Comparison of ENCODE assay signal across 27 cellular contexts in the genomic region with DNA sequence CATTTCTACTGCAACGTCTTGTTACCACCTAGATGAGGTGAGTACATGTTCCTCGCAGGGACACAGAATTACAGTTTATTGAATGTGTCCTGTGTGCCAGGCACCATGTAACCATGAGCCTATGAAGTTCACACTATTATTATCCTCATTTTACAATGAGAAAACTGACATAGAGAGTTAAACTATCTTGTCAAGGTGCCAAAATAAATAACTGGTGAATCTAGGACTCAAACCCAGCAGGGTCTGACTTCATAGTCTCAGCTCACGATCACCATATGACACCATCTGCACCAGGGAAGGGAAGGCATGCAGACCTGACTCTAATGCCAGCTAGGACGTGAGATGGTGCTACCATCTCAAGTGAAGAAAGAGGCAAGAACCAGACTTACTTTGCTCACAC. TPM values are rescaled to one million over a fixed set of nuclear protein-coding genes. Genes with fewer than 3 reads are reported as not detected.
"Had no signal": no experiment of that assay in that cellular context is flagged by ENCODE, and none has a peak within 500 bp of the region (broad histone marks: within the 10 kb centered on the region; RNA-seq: fewer than 3 reads in every experiment).

No MANE protein-coding gene starts in this region.

- H3K36me3 Mint-ChIP-seq: activated CD4-positive, alpha-beta memory T cell treated with anti-CD3 and anti-CD28 coated beads for 36 hours; activated naive CD4-positive, alpha-beta T cell treated with anti-CD3 and anti-CD28 coated beads, Interleukin-2, amount 50 U/mL, for 72 hours had no signal

- H3K4me3 Mint-ChIP-seq: activated CD4-positive, alpha-beta memory T cell treated with anti-CD3 and anti-CD28 coated beads for 36 hours; activated CD4-positive, alpha-beta T cell treated with anti-CD3 and anti-CD28 coated beads, Interleukin-2, amount 10 ng/mL, durations not matched to agents 7 days and 5 days; activated naive CD8-positive, alpha-beta T cell treated with anti-CD3 and anti-CD28 coated beads, Interleukin-2, amount 50 U/mL, for 24 hours; activated T-cell treated with anti-CD3 and anti-CD28 coated beads, Interleukin-2, amount 50 U/mL, for 4 hours; T-helper 17 cell had no signal

- FAIRE-seq: bronchial epithelial cell had no signal

- H3K27ac ChIP-seq: ascending aorta, body of pancreas, KMS-11 had no signal

- H3K36me3 ChIP-seq: ascending aorta had no signal

- H3K4me1 ChIP-seq: ascending aorta, body of pancreas had no signal

- H3K9me3 ChIP-seq: ascending aorta, body of pancreas had no signal

- H3K4me3 ChIP-seq: ascending aorta, body of pancreas had no signal

- H3K27ac Mint-ChIP-seq: activated CD4-positive, alpha-beta memory T cell treated with anti-CD3 and anti-CD28 coated beads for 36 hours; activated CD4-positive, alpha-beta T cell treated with anti-CD3 and anti-CD28 coated beads, Interleukin-2, amount 10 ng/mL, durations not matched to agents 7 days and 5 days; activated naive CD4-positive, alpha-beta T cell treated with anti-CD3 and anti-CD28 coated beads, Interleukin-2, amount 50 U/mL, for 72 hours; activated naive CD8-positive, alpha-beta T cell treated with anti-CD3 and anti-CD28 coated beads, Interleukin-2, amount 50 U/mL, for 24 hours; T-helper 17 cell had no signal

- DNase-seq: activated CD4-positive, alpha-beta memory T cell treated with anti-CD3 and anti-CD28 coated beads for 36 hours; activated CD4-positive, alpha-beta T cell treated with anti-CD3 and anti-CD28 coated beads, Interleukin-2, amount 10 ng/mL, durations not matched to agents 7 days and 5 days; activated CD4-positive, CD25-positive, alpha-beta regulatory T cell; activated CD8-positive, alpha-beta memory T cell treated with anti-CD3 and anti-CD28 coated beads for 24 hours; activated effector memory CD4-positive, alpha-beta T cell treated with anti-CD3 and anti-CD28 coated beads, Interleukin-2, amount 50 U/mL, for 16 hours; activated naive CD4-positive, alpha-beta T cell treated with Interleukin-2 at 50 U/mL for 16 hours; activated naive CD8-positive, alpha-beta T cell treated with anti-CD3 and anti-CD28 coated beads, Interleukin-2, amount 50 U/mL, for 24 hours; activated T-cell treated with anti-CD3 and anti-CD28 coated beads, Interleukin-2, amount 50 U/mL, for 4 hours; amniotic stem cell; body of pancreas; central memory CD4-positive, alpha-beta T cell; NCI-H1105 treated with DMSO at 0.1 percent for 48 hours; NCI-H1436 treated with DMSO at 0.1 percent for 48 hours; NCI-H187 treated with DMSO at 0.1 percent for 48 hours; NCI-H2171; NCI-H2227 treated with DMSO at 0.1 percent for 48 hours; NCI-H446 treated with DMSO at 0.1 percent for 48 hours; NCI-H524 treated with DMSO at 0.1 percent for 48 hours; PC-3; SIG-M5; T-helper 17 cell; T-helper 9 cell had no signal

- H3K4me1 Mint-ChIP-seq: activated CD4-positive, alpha-beta T cell treated with anti-CD3 and anti-CD28 coated beads, Interleukin-2, amount 10 ng/mL, durations not matched to agents 7 days and 5 days; activated naive CD8-positive, alpha-beta T cell treated with anti-CD3 and anti-CD28 coated beads, Interleukin-2, amount 50 U/mL, for 24 hours had no signal

- ATAC-seq: activated naive CD4-positive, alpha-beta T cell treated with anti-CD3 and anti-CD28 coated beads, Interleukin-2, amount 50 U/mL, for 72 hours; activated naive CD8-positive, alpha-beta T cell treated with anti-CD3 and anti-CD28 coated beads, Interleukin-2, amount 50 U/mL, for 24 hours; activated T-cell treated with anti-CD3 and anti-CD28 coated beads, Interleukin-2, amount 50 U/mL, for 4 hours; body of pancreas; PC-3; T-helper 17 cell had no signal

- H3K9me3 Mint-ChIP-seq: activated CD4-positive, alpha-beta memory T cell treated with anti-CD3 and anti-CD28 coated beads for 36 hours; activated CD4-positive, alpha-beta T cell treated with anti-CD3 and anti-CD28 coated beads, Interleukin-2, amount 10 ng/mL, durations not matched to agents 7 days and 5 days; activated naive CD4-positive, alpha-beta T cell treated with anti-CD3 and anti-CD28 coated beads, Interleukin-2, amount 50 U/mL, for 72 hours; activated naive CD8-positive, alpha-beta T cell treated with anti-CD3 and anti-CD28 coated beads, Interleukin-2, amount 50 U/mL, for 24 hours; activated T-cell treated with anti-CD3 and anti-CD28 coated beads, Interleukin-2, amount 50 U/mL, for 4 hours had no signal

RNA-seq across cellular contexts. Expression of gene SELE, which starts 2.4 kb away (rescaled TPM):
- total RNA-seq: activated CD4-positive, alpha-beta memory T cell treated with anti-CD3 and anti-CD28 coated beads for 36 hours; activated CD4-positive, alpha-beta T cell treated with anti-CD3 and anti-CD28 coated beads, Interleukin-2, amount 10 ng/mL, durations not matched to agents 7 days and 5 days; activated naive CD4-positive, alpha-beta T cell treated with anti-CD3 and anti-CD28 coated beads, Interleukin-2, amount 50 U/mL, for 72 hours; activated T-cell treated with anti-CD3 and anti-CD28 coated beads, Interleukin-2, amount 50 U/mL, for 4 hours; bronchial epithelial cell; chondrocyte; PC-3; T-helper 17 cell had no signal

RNA-seq across cellular contexts. Expression of gene SELL, which starts 20.0 kb away (rescaled TPM):
- total RNA-seq: bronchial epithelial cell, chondrocyte had no signal
